Comparison of ENCODE assay signal across 8 cellular contexts in genomic region chr3:46089237-46090011, GRCh38.
A peak's percentile ranks its signal among the peaks of the same experiment; 100 is the strongest.
DNase-seq lines count a peak whose midpoint lies in the region; ATAC-seq and TF ChIP-seq lines count a peak whose summit lies in the region.

No MANE protein-coding gene starts in this region.

- H3K27me3 ChIP-seq in skeletal muscle tissue (ENCODE audit: control insufficient read depth in 3 of 3, insufficient read depth in 3 of 3, low read length in 3 of 3) = no peaks in the 10 kb centered on the region

- H3K36me3 ChIP-seq in skeletal muscle tissue (ENCODE audit: control insufficient read depth in 3 of 3, insufficient read depth in 3 of 3, low read length in 3 of 3) = no peaks in the 10 kb centered on the region

- no peaks in the 10 kb centered on the region for H3K9me3 ChIP-seq in skeletal muscle tissue (ENCODE audit: control insufficient read depth in 3 of 3, low read length in 3 of 3)

- H3K9ac ChIP-seq in skeletal muscle tissue (ENCODE audit: low read depth in 1 of 3, low read length in 3 of 3) = no peak overlapping the region

- no peak overlapping the region for H3K4me3 ChIP-seq in skeletal muscle tissue (ENCODE audit: low read length in 3 of 3)

- H3K27ac ChIP-seq in skeletal muscle tissue (ENCODE audit: low read depth, low read length) = peak overlapping the region; percentile 32

- DNase-seq in SKM-1 treated with dmso at 0.1 percent for 144 hours (lab: John Stamatoyannopoulos, UW; ENCODE audit: unreplicated experiment) = peak; percentile 86
- DNase-seq in globus pallidus (ENCODE audit: low spot score) = peak; percentile 71
- no peak for DNase-seq in NCI-H1105 (lab: John Stamatoyannopoulos, UW)
- no peak for DNase-seq in NCI-H774 (lab: John Stamatoyannopoulos, UW)

- ATAC-seq in GM18498 (IDR thresholded peaks at IDR 0.05; ENCODE audit: unreplicated experiment) (peak; percentile 65), HG02759 (IDR thresholded peaks at IDR 0.05; ENCODE audit: unreplicated experiment) (peak; percentile 64), SK-N-SH treated with all-trans-retinoic acid at 6 μM for 48 hours (no peak)

- H3K4me1 ChIP-seq in skeletal muscle tissue (ENCODE audit: control insufficient read depth in 3 of 3, insufficient read depth in 3 of 3, low read length in 3 of 3) = peaks cover 0 to 16% (median 2%) of the 10 kb centered on the region in 3 donors

TF ChIP-seq in SK-N-SH treated with all-trans-retinoic acid at 6 μM for 48 hours, 23 proteins besides CTCF, POLR2A, EP300 and RAD21:
- no peak for TF ChIP-seq ZNF70 (CRISPR knock-in tag; IDR thresholded peaks at IDR 0.05)
- no peak for TF ChIP-seq PPARA (CRISPR knock-in tag; IDR thresholded peaks at IDR 0.05; ENCODE audit: borderline replicate concordance)
- no peak for TF ChIP-seq ZC3H10 (CRISPR knock-in tag; IDR thresholded peaks at IDR 0.05)
- TF ChIP-seq TCF4 (CRISPR knock-in tag; IDR thresholded peaks at IDR 0.05; ENCODE audit: borderline replicate concordance) = no peak
- TF ChIP-seq ZFP30 (CRISPR knock-in tag; IDR thresholded peaks at IDR 0.05) = no peak
- no peak for TF ChIP-seq PATZ1 (CRISPR knock-in tag; IDR thresholded peaks at IDR 0.05; ENCODE audit: borderline replicate concordance)
TF ChIP-seq in SK-N-SH treated with all-trans-retinoic acid at 6 μM for 48 hours: peak in this region for 0.

Comparison
In these comparisons a context has a peak if more than half of its experiments do, and no peak if none do; other contexts are left out.
1. DNase-seq: peak in SKM-1 treated with dmso at 0.1 percent for 144 hours (single experiment) and globus pallidus (single experiment); none in NCI-H1105 (single experiment) and NCI-H774 (single experiment).